Comparison of ENCODE assay signal across 20 cellular contexts in genomic region chr5:1019001-1019651, GRCh38. TPM values are rescaled to one million over a fixed set of nuclear protein-coding genes. Genes with fewer than 3 reads are reported as not detected.
DNase-seq lines count a peak whose midpoint lies in the region; ATAC-seq, FAIRE-seq and TF ChIP-seq lines count a peak whose summit lies in the region.
"Had no signal": no experiment of that assay in that cellular context is flagged by ENCODE, and none has a peak within 500 bp of the region (broad histone marks: within the 10 kb centered on the region; RNA-seq: fewer than 3 reads in every experiment).

No MANE protein-coding gene starts in this region.

- no peaks in the 10 kb centered on the region for H3K79me2 ChIP-seq in GM23338 (replicated peaks; ENCODE audit: insufficient read depth)
- H3K79me2 ChIP-seq in HepG2 (ENCODE audit: insufficient read depth, low read length) = no peaks in the 10 kb centered on the region

- H4K20me1 ChIP-seq in GM23338 (replicated peaks; ENCODE audit: insufficient read depth) = no peaks in the 10 kb centered on the region
- no peaks in the 10 kb centered on the region for H4K20me1 ChIP-seq in HepG2 (ENCODE audit: insufficient read depth, low read length)

- no peaks in the 10 kb centered on the region; the same call in 1 of the 2 replicates for H3F3A ChIP-seq in GM23338 (replicated peaks; ENCODE audit: low read depth)

- H3K4me2 ChIP-seq in GM23338 (no peak overlapping the region), HepG2 (ENCODE audit: low read depth, low read length) (no peak overlapping the region)

- H3K4me3 ChIP-seq in GM23338 (no peak overlapping the region), HepG2 (replicated peaks in 1 of 3; ENCODE audit: insufficient read depth in 1 of 3, low read depth in 2 of 3, low read length in 3 of 3) (no peak overlapping the region)
- H3K4me3 ChIP-seq: HAP-1, SJSA1 had no signal

- TF ChIP-seq EP300 in HepG2 (IDR thresholded peaks at IDR 0.05; ENCODE audit: low read depth in 2 of 2, low read length in 2 of 2) (no peak), HepG2 (CRISPR knock-in tag; IDR thresholded peaks at IDR 0.05; ENCODE audit: borderline replicate concordance) (no peak)

- H3K9me2 ChIP-seq in GM23338 (ENCODE audit: insufficient read depth) = no peaks in the 10 kb centered on the region

- no peak overlapping the region for H3K9ac ChIP-seq in HepG2 (ENCODE audit: insufficient read depth, low read depth, low read length)

- DNase-seq in GM23338 (ENCODE audit: low spot score) (no peak), chondrocyte (ENCODE audit: low spot score) (peak; percentile 57), HepG2 (ENCODE audit: low spot score) (no peak), posterior vena cava (ENCODE audit: low spot score) (peak; percentile 68), islet precursor cell (no peak), NCI-H187 treated with DMSO at 0.1 percent for 48 hours (lab: John Stamatoyannopoulos, UW) (no peak)
- DNase-seq: Calu3; CD4-positive, alpha-beta memory T cell; KBM-7; NCI-H1436 treated with DMSO at 0.1 percent for 48 hours; NCI-H2081 treated with DMSO at 0.1 percent for 48 hours; NCI-H510A; NCI-H774; RPMI8226 had no signal

- H3K27ac Mint-ChIP-seq in GM23338 (no peak overlapping the region), chondrocyte (ENCODE audit: unreplicated experiment) (no peak overlapping the region)
- H3K27ac Mint-ChIP-seq: B cell; CD4-positive, alpha-beta memory T cell had no signal

- H2AFZ ChIP-seq in GM23338 (no peak overlapping the region), HepG2 (ENCODE audit: low read length) (no peak overlapping the region)

- H3K4me1 Mint-ChIP-seq in GM23338 (peaks cover 12% of the 10 kb centered on the region), chondrocyte (ENCODE audit: low read depth) (no peaks in the 10 kb centered on the region)
- H3K4me1 Mint-ChIP-seq: B cell; CD4-positive, alpha-beta memory T cell had no signal

- no peaks in the 10 kb centered on the region for H3K36me3 ChIP-seq in GM23338 (ENCODE audit: insufficient read depth)
- H3K36me3 ChIP-seq in HepG2 (replicated peaks in 1 of 2; ENCODE audit: control insufficient read depth in 1 of 2, insufficient read depth in 2 of 2, low read length in 2 of 2) = no peaks in the 10 kb centered on the region
- H3K36me3 ChIP-seq: HAP-1, SJSA1 had no signal

- POLR2A ChIA-PET in HepG2 (lab: Yijun Ruan, JAX) = no interaction called here

- H3K27ac ChIP-seq in GM23338 (ENCODE audit: low read depth) = no peak overlapping the region
- no peak overlapping the region for H3K27ac ChIP-seq in HepG2 (ENCODE audit: extremely low read length, insufficient read depth, low read length)
- H3K27ac ChIP-seq: SJSA1 had no signal

- no TSS peak for BruUV-seq in HepG2 (replicated peaks; lab: Mats Ljungman, UMichigan)

- CTCF ChIA-PET in HepG2 (lab: Yijun Ruan, JAX; ENCODE audit: low intra/inter-chr PET ratio, low total read pairs) = no interaction called here

- H3K9me3 ChIP-seq in HepG2 (ENCODE audit: low read length) = no peaks in the 10 kb centered on the region
- H3K9me3 ChIP-seq: HAP-1, SJSA1 had no signal

- H3K36me3 Mint-ChIP-seq in GM23338 (ENCODE audit: low read depth) = no peaks in the 10 kb centered on the region; the same call in 2 of the 3 replicates
- H3K36me3 Mint-ChIP-seq in chondrocyte (ENCODE audit: low read depth) = no peaks in the 10 kb centered on the region
- H3K36me3 Mint-ChIP-seq: CD4-positive, alpha-beta memory T cell had no signal

- H3K27me3 ChIP-seq in GM23338 (ENCODE audit: insufficient read depth) (no peaks in the 10 kb centered on the region), HepG2 (ENCODE audit: control insufficient read depth in 1 of 2, insufficient read depth in 2 of 2, low read length in 2 of 2) (peaks cover 2 to 4% of the 10 kb centered on the region in 2 experiments; a peak in 2 of 5 replicates)

- H3K4me3 Mint-ChIP-seq in GM23338 (no peak overlapping the region), chondrocyte (ENCODE audit: unreplicated experiment) (no peak overlapping the region)
- H3K4me3 Mint-ChIP-seq: B cell; CD4-positive, alpha-beta memory T cell had no signal

- ATAC-seq in GM23338 (peak; percentile 13; the same call in 2 of the 3 replicates), HepG2 (peak; percentile 16; the same call in 1 of the 3 replicates), HG03378 (IDR thresholded peaks at IDR 0.05; ENCODE audit: unreplicated experiment) (no peak)

- WGBS in HepG2 (ENCODE audit: low lambda C conversion rate) = 66% methylated on average over 15 of the region's 29 CpGs

- intact Hi-C loops in HepG2 (cut with micrococcal nuclease; ENCODE audit: unreplicated experiment) = no loop called here
- intact Hi-C loops in posterior vena cava (cut with DNase I) = no loop called here

- no peak for FAIRE-seq in HepG2 (lab: Jason Lieb, UNC)
- FAIRE-seq: GM19239 had no signal

- H3K9me3 Mint-ChIP-seq in GM23338 (no peaks in the 10 kb centered on the region), chondrocyte (ENCODE audit: low read depth) (no peaks in the 10 kb centered on the region)
- H3K9me3 Mint-ChIP-seq: CD4-positive, alpha-beta memory T cell had no signal

- TF ChIP-seq RAD21 in HepG2 (CRISPR knock-in tag; IDR thresholded peaks at IDR 0.05) = no peak

- TF ChIP-seq POLR2A in HepG2 (IDR thresholded peaks at IDR 0.05; ENCODE audit: insufficient read depth in 1 of 2, low read depth in 2 of 2, low read length in 2 of 2) = no peak

- H3K27me3 Mint-ChIP-seq in GM23338 (ENCODE audit: insufficient read depth, low read depth, poor library complexity) = peaks cover 8% of the 10 kb centered on the region
- peaks cover 19% of the 10 kb centered on the region for H3K27me3 Mint-ChIP-seq in chondrocyte (ENCODE audit: low read depth)
- H3K27me3 Mint-ChIP-seq: B cell; CD4-positive, alpha-beta memory T cell had no signal

- H3K4me1 ChIP-seq in GM23338 (ENCODE audit: insufficient read depth) = no peaks in the 10 kb centered on the region; the same call in 1 of the 2 replicates
- no peaks in the 10 kb centered on the region for H3K4me1 ChIP-seq in HepG2 (ENCODE audit: insufficient read depth, low read length)
- H3K4me1 ChIP-seq: HAP-1, SJSA1 had no signal

- in situ Hi-C loops in HepG2 (cut with HindIII; ENCODE audit: extremely low pct_ligation_motif_present, low pct_unique_long_range_greater_than_20kb) = no loop called here

- no peak for TF ChIP-seq CTCF in GM23338 (conservative IDR thresholded peaks at IDR 0.05; ENCODE audit: low read depth in 2 of 2)
- no peak for TF ChIP-seq CTCF in chondrocyte (IDR thresholded peaks at IDR 0.05)
- no peak for TF ChIP-seq CTCF in HepG2 (CRISPR knock-in tag; IDR thresholded peaks at IDR 0.05)

TF ChIP-seq in GM23338, 12 proteins besides CTCF, POLR2A, EP300 and RAD21 (continues in another document):
- TF ChIP-seq STAT1 (IDR thresholded peaks at IDR 0.05; ENCODE audit: unreplicated experiment) = no peak
- no peak for TF ChIP-seq CREB1 (CRISPR knock-in tag; IDR thresholded peaks at IDR 0.05; ENCODE audit: low read depth)
- TF ChIP-seq ZNF331 (CRISPR knock-in tag; IDR thresholded peaks at IDR 0.05; ENCODE audit: low read depth) = no peak

TF ChIP-seq in HepG2, 621 proteins besides CTCF, POLR2A, EP300 and RAD21 (continues in another document):
- no peak for TF ChIP-seq TEF (CRISPR knock-in tag; IDR thresholded peaks at IDR 0.05)

RNA-seq across cellular contexts. Expression of gene NKD2, which starts 10.5 kb away (rescaled TPM):
- total RNA-seq in GM23338 (2014; rRNA removed; shearing (Covaris generic)) = 7.3 and 9.0 TPM in 2 replicates
- polyA plus RNA-seq in GM23338 (2016; fragmentation: Nextera tagmentation; extraction: Ambion mirVana) (10.0 and 11.9 TPM in 2 replicates), HepG2 (2011; rRNA removed) (0.81 and 0.82 TPM in 2 replicates)
- total RNA-seq in chondrocyte (not detected in 3 replicates), HepG2 (2016; rRNA removed; fragmentation: Illumina TruSeq; extraction: Trizol) (0.53 and 0.94 TPM in 2 replicates), posterior vena cava (1 to 10 TPM; 2.7 to 5.0 TPM)
- total RNA-seq in HepG2 (2016; cell fraction: cytosol; rRNA removed; fragmentation: Illumina TruSeq; extraction: Trizol; ENCODE audit: low read depth) = 0.26 and 0.91 TPM in 2 replicates
- total RNA-seq in HepG2 (2016; cell fraction: insoluble cytoplasmic fraction; rRNA removed; fragmentation: Illumina TruSeq; extraction: Trizol) = 0.77 and 1.1 TPM in 2 replicates
- 0.48 and 0.90 TPM in 2 replicates for total RNA-seq in HepG2 (2016; cell fraction: membrane; rRNA removed; fragmentation: Illumina TruSeq; extraction: Trizol)
- total RNA-seq in HepG2 (2016; cell fraction: nucleus; rRNA removed; fragmentation: Illumina TruSeq; extraction: Trizol) = 0.81 and 2.0 TPM in 2 replicates
- polyA plus RNA-seq in HepG2 (2011; cell fraction: cytosol; rRNA removed) = 0.13 and 0.70 TPM in 2 replicates
- polyA plus RNA-seq in HepG2 (2011; cell fraction: nucleus; rRNA removed) = 10.6 and 14.1 TPM in 2 replicates
- 0.39 and 0.79 TPM in 2 replicates for polyA plus RNA-seq in HepG2 (2012)
- polyA plus RNA-seq in HepG2 (2016; cell fraction: cytosol; fragmentation: Illumina TruSeq; extraction: Trizol; ENCODE audit: low read depth) = 0.59 and 0.60 TPM in 2 replicates
- 1.1 and 1.2 TPM in 2 replicates for polyA plus RNA-seq in HepG2 (2016; cell fraction: insoluble cytoplasmic fraction; fragmentation: Illumina TruSeq; extraction: Trizol; ENCODE audit: low read depth)
- 0.76 and 0.84 TPM in 2 replicates for polyA plus RNA-seq in HepG2 (2016; cell fraction: membrane; fragmentation: Illumina TruSeq; extraction: Trizol; ENCODE audit: low read depth)
- 5.1 and 6.3 TPM in 2 replicates for polyA plus RNA-seq in HepG2 (2016; cell fraction: nucleus; fragmentation: Illumina TruSeq; extraction: Trizol; ENCODE audit: insufficient read depth, low read depth)
- polyA minus RNA-seq in HepG2 (2011; rRNA and poly(A)+ RNA removed; ENCODE audit: low replicate concordance) = 1.6 TPM in 1 of 2 replicates, not detected in the other
- 0.30 and 0.62 TPM in 2 replicates for polyA minus RNA-seq in HepG2 (2011; cell fraction: cytosol; rRNA and poly(A)+ RNA removed)
- polyA minus RNA-seq in HepG2 (2011; cell fraction: nucleus; rRNA and poly(A)+ RNA removed) = 0.62 and 1.0 TPM in 2 replicates
- total RNA-seq: CD4-positive, alpha-beta memory T cell had no signal
- polyA plus RNA-seq: AG04450; CD4-positive, alpha-beta memory T cell had no signal

Comparison
In these comparisons a context has a peak if more than half of its experiments do, and no peak if none do; other contexts are left out.
1. DNase-seq: peak in chondrocyte (single experiment) and posterior vena cava (single experiment); none in GM23338 (single experiment), HepG2 (single experiment), islet precursor cell (single experiment) and NCI-H187 treated with DMSO at 0.1 percent for 48 hours (single experiment).